Comparison of ENCODE assay signal across 9 cellular contexts in genomic region chr15:70875001-70875782, GRCh38. TPM values are rescaled to one million over a fixed set of nuclear protein-coding genes. Genes with fewer than 3 reads are reported as not detected.
A peak's percentile ranks its signal among the peaks of the same experiment; 100 is the strongest.
DNase-seq lines count a peak whose midpoint lies in the region; ATAC-seq and TF ChIP-seq lines count a peak whose summit lies in the region.
"Had no signal": no experiment of that assay in that cellular context is flagged by ENCODE, and none has a peak within 500 bp of the region (broad histone marks: within the 10 kb centered on the region; RNA-seq: fewer than 3 reads in every experiment).

No MANE protein-coding gene starts in this region.

- no peaks in the 10 kb centered on the region for H3K36me3 Mint-ChIP-seq in activated naive CD4-positive, alpha-beta T cell treated with anti-CD3 and anti-CD28 coated beads for 36 hours (ENCODE audit: low read depth)
- H3K36me3 Mint-ChIP-seq: activated CD4-positive, alpha-beta memory T cell treated with anti-CD3 and anti-CD28 coated beads for 36 hours had no signal

- H3K27me3 Mint-ChIP-seq in activated naive CD4-positive, alpha-beta T cell treated with anti-CD3 and anti-CD28 coated beads for 36 hours (ENCODE audit: low read depth): peaks cover 36% of the 10 kb centered on the region

- H3K4me2 ChIP-seq in HCT116 (ENCODE audit: low read length): no peak overlapping the region

- H3K9ac ChIP-seq in HCT116 (ENCODE audit: low read length): no peak overlapping the region

- peak; percentile 78 for ATAC-seq in HCT116
- no peak for ATAC-seq in GM18502 (IDR thresholded peaks at IDR 0.05; ENCODE audit: poor library complexity, unreplicated experiment)
- no peak for ATAC-seq in GM18907 (IDR thresholded peaks at IDR 0.05; ENCODE audit: unreplicated experiment)

- H3K36me3 ChIP-seq in HCT116 (ENCODE audit: control insufficient read depth in 1 of 2, insufficient read depth in 2 of 2, low read length in 2 of 2) (no peaks in the 10 kb centered on the region), ascending aorta (no peaks in the 10 kb centered on the region), left ventricle myocardium inferior (no peaks in the 10 kb centered on the region)

- POLR2A ChIA-PET in HCT116 (lab: Charles Lee): interaction anchor here (0.8 kb wide), 2 partner anchors 21 to 63 kb away, joined by 3 read pairs; partner anchors contain the start of gene LARP6

- no peaks in the 10 kb centered on the region for H3K9me2 ChIP-seq in HCT116 (ENCODE audit: insufficient read depth)

- no peak overlapping the region for H3K27ac ChIP-seq in HCT116 (ENCODE audit: low read depth, low read length)
- H3K27ac ChIP-seq in ascending aorta: no peak overlapping the region
- no peak overlapping the region for H3K27ac ChIP-seq in left ventricle myocardium inferior (replicated peaks)

- no peaks in the 10 kb centered on the region for H3K27me3 ChIP-seq in HCT116 (ENCODE audit: insufficient read depth, low read length)
- no peaks in the 10 kb centered on the region for H3K27me3 ChIP-seq in ascending aorta
- no peaks in the 10 kb centered on the region for H3K27me3 ChIP-seq in left ventricle myocardium inferior (ENCODE audit: low read depth)

- no peaks in the 10 kb centered on the region for H3K9me3 Mint-ChIP-seq in activated naive CD4-positive, alpha-beta T cell treated with anti-CD3 and anti-CD28 coated beads for 36 hours
- H3K9me3 Mint-ChIP-seq: activated CD4-positive, alpha-beta memory T cell treated with anti-CD3 and anti-CD28 coated beads for 36 hours had no signal

- intact Hi-C loops in HCT116 (cut with micrococcal nuclease): loop anchor here (2.0 kb wide), 1 partner anchor 194 kb away; no protein-coding TSS in a partner anchor
- intact Hi-C loops in ascending aorta (cut with DNase I): loop anchor here (1.0 to 5.0 kb wide), 2 partner anchors 50 to 193 kb away; no protein-coding TSS in a partner anchor
- intact Hi-C loops in left ventricle myocardium inferior (cut with micrococcal nuclease): no loop called here
- intact Hi-C loops in activated naive CD4-positive, alpha-beta T cell treated with anti-CD3 and anti-CD28 coated beads for 36 hours (cut with micrococcal nuclease): no loop called here

- no peaks in the 10 kb centered on the region for H4K20me1 ChIP-seq in HCT116 (ENCODE audit: insufficient read depth)

- no peak overlapping the region for H2AFZ ChIP-seq in HCT116 (ENCODE audit: low read depth, low read length, poor library complexity, severe bottlenecking)

- no peak for TF ChIP-seq POLR2A in HCT116 (IDR thresholded peaks at IDR 0.05; ENCODE audit: borderline replicate concordance, extremely low read depth, insufficient read depth, insufficient read length)

- H3K4me1 Mint-ChIP-seq in activated naive CD4-positive, alpha-beta T cell treated with anti-CD3 and anti-CD28 coated beads for 36 hours (ENCODE audit: low read depth): no peaks in the 10 kb centered on the region

- DNase-seq in HCT116 (ENCODE audit: low read depth, low spot score) (no peak), ascending aorta (ENCODE audit: low spot score in 2 of 2) (no peak), left ventricle myocardium inferior (no peak), superior temporal gyrus (ENCODE audit: extremely low spot score) (peak; percentile 93), A172 (ENCODE audit: low spot score) (no peak)
- DNase-seq in activated naive CD4-positive, alpha-beta T cell treated with anti-CD3 and anti-CD28 coated beads for 36 hours: no peak
- DNase-seq: activated CD4-positive, alpha-beta memory T cell treated with anti-CD3 and anti-CD28 coated beads for 36 hours had no signal

- H3K27ac Mint-ChIP-seq in activated naive CD4-positive, alpha-beta T cell treated with anti-CD3 and anti-CD28 coated beads for 36 hours: no peak overlapping the region
- H3K27ac Mint-ChIP-seq: activated CD4-positive, alpha-beta memory T cell treated with anti-CD3 and anti-CD28 coated beads for 36 hours had no signal

- RAD21 ChIA-PET in HCT116 (lab: Charles Lee; ENCODE audit: low non-redundant PET in 1 of 2, low total read pairs in 2 of 2, uncharacterized antibody in 2 of 2, unreplicated experiment in 2 of 2): interaction anchor here (0.8 to 1.6 kb wide), 5 partner anchors 12 to 194 kb away, joined by 3 to 8 read pairs (median 3); no protein-coding TSS in a partner anchor

- H3K4me3 ChIP-seq in HCT116 (replicated peaks in 1 of 2; ENCODE audit: low read depth in 1 of 2, low read length in 2 of 2): no peak overlapping the region
- H3K4me3 ChIP-seq in ascending aorta: no peak overlapping the region
- H3K4me3 ChIP-seq in left ventricle myocardium inferior: no peak overlapping the region

- TF ChIP-seq CTCF in HCT116 (IDR thresholded peaks at IDR 0.05 in 2 of 3, conservative IDR thresholded peaks at IDR 0.05 in 1 of 3; ENCODE audit: borderline replicate concordance in 1 of 3, insufficient read depth in 1 of 3, low read depth in 2 of 3, low read length in 2 of 3) (peak; percentile 46 to 76 (median 52); a peak in 5 of 6 replicates), ascending aorta (IDR thresholded peaks at IDR 0.05) (peak; percentile 53 to 76 (median 57)), left ventricle myocardium inferior (IDR thresholded peaks at IDR 0.05; ENCODE audit: borderline replicate concordance) (peak; percentile 72)

- H3K9me3 ChIP-seq in HCT116 (ENCODE audit: control insufficient read depth in 1 of 2, insufficient read depth in 1 of 2, low read depth in 1 of 2, low read length in 2 of 2): no peaks in the 10 kb centered on the region
- no peaks in the 10 kb centered on the region for H3K9me3 ChIP-seq in ascending aorta
- H3K9me3 ChIP-seq in left ventricle myocardium inferior (replicated peaks): no peaks in the 10 kb centered on the region

- peak; percentile 82 for TF ChIP-seq RAD21 in HCT116 (IDR thresholded peaks at IDR 0.05; ENCODE audit: low read depth)

- no peaks in the 10 kb centered on the region for H3K79me2 ChIP-seq in HCT116 (ENCODE audit: insufficient read depth, low read length)

- no peak overlapping the region for H3K4me3 Mint-ChIP-seq in activated naive CD4-positive, alpha-beta T cell treated with anti-CD3 and anti-CD28 coated beads for 36 hours
- H3K4me3 Mint-ChIP-seq: activated CD4-positive, alpha-beta memory T cell treated with anti-CD3 and anti-CD28 coated beads for 36 hours had no signal

- H3K4me1 ChIP-seq in HCT116 (ENCODE audit: control insufficient read depth in 1 of 2, insufficient read depth in 2 of 2, low read length in 2 of 2) (peaks cover 1 to 13% of the 10 kb centered on the region in 2 experiments; a peak in 3 of 4 replicates), ascending aorta (peaks cover 0 to 2% of the 10 kb centered on the region in 2 donors), left ventricle myocardium inferior (peaks cover 5% of the 10 kb centered on the region)

- BruUV-seq in HCT116 (replicated peaks; lab: Mats Ljungman, UMichigan): no TSS peak

- CTCF ChIA-PET in HCT116 (lab: Charles Lee): interaction anchor here (0.6 to 2.4 kb wide), 15 partner anchors 10 to 306 kb away, joined by 3 to 32 read pairs (median 6); partner anchors contain the start of genes LARP6 and LRRC49
- CTCF ChIA-PET in activated naive CD4-positive, alpha-beta T cell treated with anti-CD3 and anti-CD28 coated beads for 36 hours (lab: Charles Lee): interaction anchor here (1.0 to 1.2 kb wide), 2 partner anchors 13 to 50 kb away, joined by 3 read pairs; no protein-coding TSS in a partner anchor

TF ChIP-seq in HCT116, 20 proteins besides CTCF, POLR2A, EP300 and RAD21:
- no peak for TF ChIP-seq ELF1 (IDR thresholded peaks at IDR 0.05; ENCODE audit: borderline replicate concordance, low read depth)

RNA-seq across cellular contexts. Expression of gene THAP10, which starts 17.0 kb away (rescaled TPM):
- total RNA-seq in HCT116 (2021; ENCODE audit: unreplicated experiment) (2.8 TPM), ascending aorta (3.1 TPM), left ventricle myocardium inferior (5.6 TPM)
- polyA plus RNA-seq in HCT116 (2012): 0.75 and 0.99 TPM in 2 replicates
- total RNA-seq in A172 (2014; rRNA removed; shearing (Covaris generic)): 4.5 and 11.0 TPM in 2 replicates
- not detected for total RNA-seq in activated naive CD4-positive, alpha-beta T cell treated with anti-CD3 and anti-CD28 coated beads for 36 hours

RNA-seq across cellular contexts. Expression of gene LRRC49, which starts 17.4 kb away (rescaled TPM):
- total RNA-seq in HCT116 (2021; ENCODE audit: unreplicated experiment): 7.4 TPM
- polyA plus RNA-seq in HCT116 (2012): 1.3 and 3.1 TPM in 2 replicates
- 23.1 TPM for total RNA-seq in ascending aorta
- 86.6 TPM for total RNA-seq in left ventricle myocardium inferior
- total RNA-seq in A172 (2014; rRNA removed; shearing (Covaris generic)): 14.2 and 16.4 TPM in 2 replicates
- total RNA-seq in activated naive CD4-positive, alpha-beta T cell treated with anti-CD3 and anti-CD28 coated beads for 36 hours: not detected

RNA-seq across cellular contexts. Expression of gene LARP6, which starts 21.2 kb away (rescaled TPM):
- 35.9 TPM for total RNA-seq in HCT116 (2021; ENCODE audit: unreplicated experiment)
- 55.1 and 58.8 TPM in 2 replicates for polyA plus RNA-seq in HCT116 (2012)
- total RNA-seq in ascending aorta: 18.7 TPM
- total RNA-seq in left ventricle myocardium inferior: 50.6 TPM
- 45.4 and 63.4 TPM in 2 replicates for total RNA-seq in A172 (2014; rRNA removed; shearing (Covaris generic))
- not detected for total RNA-seq in activated naive CD4-positive, alpha-beta T cell treated with anti-CD3 and anti-CD28 coated beads for 36 hours

Comparison
In these comparisons a context has a peak if more than half of its experiments do, and no peak if none do; other contexts are left out.
1. RNA of gene LARP6, which starts 21.2 kb away (total RNA-seq): 45.4 to 63.4 TPM in A172, 50.6 TPM in left ventricle myocardium inferior (single experiment), 35.9 TPM in HCT116 (single experiment) and 18.7 TPM in ascending aorta (single experiment); not detected in activated naive CD4-positive, alpha-beta T cell treated with anti-CD3 and anti-CD28 coated beads for 36 hours; every median in the first group is over 10 times any median in the second.
2. intact Hi-C loops: an anchor here in HCT116 (2.0 kb wide) and ascending aorta (1.0 to 5.0 kb wide); none called in left ventricle myocardium inferior and activated naive CD4-positive, alpha-beta T cell treated with anti-CD3 and anti-CD28 coated beads for 36 hours.
3. Peak in every context shown above with its lines, with median percentiles within 50 percentile points of each other: CTCF ChIP-seq.